ENCODE assay signal across 18 cellular contexts in genomic region chr10:31358688-31359330, GRCh38. TPM values are rescaled to one million over a fixed set of nuclear protein-coding genes. Genes with fewer than 3 reads are reported as not detected.
A peak's percentile ranks its signal among the peaks of the same experiment; 100 is the strongest.
DNase-seq lines count a peak whose midpoint lies in the region; ATAC-seq and TF ChIP-seq lines count a peak whose summit lies in the region.
"Had no signal": no experiment of that assay in that cellular context is flagged by ENCODE, and none has a peak within 500 bp of the region (broad histone marks: within the 10 kb centered on the region; RNA-seq: fewer than 3 reads in every experiment).

No MANE protein-coding gene starts in this region.

- peaks cover 7% of the 10 kb centered on the region for H3K36me3 Mint-ChIP-seq in T-helper 17 cell (ENCODE audit: low read depth)
- no peaks in the 10 kb centered on the region for H3K36me3 Mint-ChIP-seq in stimulated activated effector memory CD8-positive, alpha-beta T cell treated with anti-CD3 and anti-CD28 coated beads, Interleukin-12 subunit alpha, Interleukin-12 subunit beta, amount 100 ng/mL, for 72 hours

- no peaks in the 10 kb centered on the region for H3K9me3 Mint-ChIP-seq in stimulated activated effector memory CD8-positive, alpha-beta T cell treated with anti-CD3 and anti-CD28 coated beads, Interleukin-12 subunit alpha, Interleukin-12 subunit beta, amount 100 ng/mL, for 72 hours
- H3K9me3 Mint-ChIP-seq: neural crest cell; T-helper 2 cell treated with Interferon-gamma antibody and Interleukin-4, amounts not matched to agents 5 μg/mL and 100 μg/mL, for 36 hours had no signal

- no peak for TF ChIP-seq CTCF in fibroblast of the aortic adventitia (IDR thresholded peaks at IDR 0.05; ENCODE audit: insufficient read depth, low read length)

- H3K4me3 ChIP-seq in fibroblast of the aortic adventitia (ENCODE audit: low read depth, low read length) = no peak overlapping the region
- no peak overlapping the region for H3K4me3 ChIP-seq in skeletal muscle cell (ENCODE audit: low read depth, low read length)

- H3K4me3 Mint-ChIP-seq in T-helper 17 cell = no peak overlapping the region
- H3K4me3 Mint-ChIP-seq in stimulated activated effector memory CD8-positive, alpha-beta T cell treated with anti-CD3 and anti-CD28 coated beads, Interleukin-12 subunit alpha, Interleukin-12 subunit beta, amount 100 ng/mL, for 72 hours = no peak overlapping the region
- H3K4me3 Mint-ChIP-seq: activated naive CD4-positive, alpha-beta T cell treated with anti-CD3 and anti-CD28 coated beads, Interleukin-2, amount 10 ng/mL, durations not matched to agents 7 days and 5 days; neural crest cell; T-helper 2 cell treated with Interferon-gamma antibody and Interleukin-4, amounts not matched to agents 5 μg/mL and 100 μg/mL, for 36 hours had no signal

- H3K4me1 Mint-ChIP-seq in T-helper 17 cell = peaks cover 34% of the 10 kb centered on the region
- peaks cover 25% of the 10 kb centered on the region for H3K4me1 Mint-ChIP-seq in stimulated activated effector memory CD8-positive, alpha-beta T cell treated with anti-CD3 and anti-CD28 coated beads, Interleukin-12 subunit alpha, Interleukin-12 subunit beta, amount 100 ng/mL, for 72 hours
- H3K4me1 Mint-ChIP-seq: activated naive CD4-positive, alpha-beta T cell treated with anti-CD3 and anti-CD28 coated beads, Interleukin-2, amount 10 ng/mL, durations not matched to agents 7 days and 5 days had no signal

- ATAC-seq in T-helper 17 cell = no peak
- no peak for ATAC-seq in stimulated activated effector memory CD8-positive, alpha-beta T cell treated with anti-CD3 and anti-CD28 coated beads, Interleukin-12 subunit alpha, Interleukin-12 subunit beta, amount 100 ng/mL, for 72 hours

- H3K27ac Mint-ChIP-seq in T-helper 17 cell = peak overlapping the region; percentile 54
- no peak overlapping the region for H3K27ac Mint-ChIP-seq in stimulated activated effector memory CD8-positive, alpha-beta T cell treated with anti-CD3 and anti-CD28 coated beads, Interleukin-12 subunit alpha, Interleukin-12 subunit beta, amount 100 ng/mL, for 72 hours
- H3K27ac Mint-ChIP-seq: activated naive CD4-positive, alpha-beta T cell treated with anti-CD3 and anti-CD28 coated beads, Interleukin-2, amount 10 ng/mL, durations not matched to agents 7 days and 5 days; T-helper 2 cell treated with Interferon-gamma antibody and Interleukin-4, amounts not matched to agents 5 μg/mL and 100 μg/mL, for 36 hours had no signal

- DNase-seq in EH (ENCODE audit: low read depth) (peak; percentile 58), T-helper 17 cell (no peak), fibroblast of the aortic adventitia (ENCODE audit: low read depth) (peak; percentile 52), skeletal muscle cell (ENCODE audit: low read depth) (peak; percentile 22), inferior parietal cortex (ENCODE audit: extremely low spot score) (no peak), DMS 273 (lab: John Stamatoyannopoulos, UW; ENCODE audit: unreplicated experiment) (no peak), amniotic stem cell (lab: John Stamatoyannopoulos, UW) (no peak)
- DNase-seq in stimulated activated effector memory CD8-positive, alpha-beta T cell treated with anti-CD3 and anti-CD28 coated beads, Interleukin-12 subunit alpha, Interleukin-12 subunit beta, amount 100 ng/mL, for 72 hours (ENCODE audit: low spot score in 2 of 2) = no peak
- DNase-seq: activated naive CD4-positive, alpha-beta T cell treated with anti-CD3 and anti-CD28 coated beads, Interleukin-2, amount 10 ng/mL, durations not matched to agents 7 days and 5 days; BE2C; DMS 273 treated with DMSO at 0.1 percent for 48 hours; Kasumi-1; NCI-H1436; NCI-H446; SHP77; stimulated activated naive CD4-positive, alpha-beta T cell treated with Interleukin-2 at 50 U/mL for 16 hours had no signal

- H3K27me3 Mint-ChIP-seq in T-helper 17 cell = no peaks in the 10 kb centered on the region
- H3K27me3 Mint-ChIP-seq: activated naive CD4-positive, alpha-beta T cell treated with anti-CD3 and anti-CD28 coated beads, Interleukin-2, amount 10 ng/mL, durations not matched to agents 7 days and 5 days had no signal

- H3K9me3 ChIP-seq in T-helper 17 cell (ENCODE audit: control insufficient read depth, low read length, poor library complexity, severe bottlenecking) = no peaks in the 10 kb centered on the region
- H3K9me3 ChIP-seq: BE2C had no signal

RNA-seq across cellular contexts. Expression of gene ZEB1, which starts 39.8 kb away (rescaled TPM):
- total RNA-seq in T-helper 17 cell (10 to 100 TPM; 94.6 to 97.6 TPM), fibroblast of the aortic adventitia (ENCODE audit: low replicate concordance) (153 and 228 TPM in 2 replicates)

Comparison
In these comparisons a context has a peak if more than half of its experiments do, and no peak if none do; other contexts are left out.
1. DNase-seq: peak in EH (single experiment), fibroblast of the aortic adventitia (single experiment) and skeletal muscle cell (single experiment); none in T-helper 17 cell (0 of 3), inferior parietal cortex (single experiment), stimulated activated effector memory CD8-positive, alpha-beta T cell treated with anti-CD3 and anti-CD28 coated beads, Interleukin-12 subunit alpha, Interleukin-12 subunit beta, amount 100 ng/mL, for 72 hours (0 of 2), DMS 273 (single experiment) and amniotic stem cell (single experiment).